Comparison of ENCODE assay signal across 1 cellular context in genomic region chr3:54278960-54279359, GRCh38.
TF ChIP-seq lines count a peak whose summit lies in the region.

No MANE protein-coding gene starts in this region.

TF ChIP-seq in HCT116, 20 proteins besides CTCF, POLR2A, EP300 and RAD21 (continued from another document):
- no peak for TF ChIP-seq EZH2 (IDR thresholded peaks at IDR 0.05)
- peak; percentile 42; the same call in 1 of the 2 replicates for TF ChIP-seq JUND (IDR thresholded peaks at IDR 0.05)
- TF ChIP-seq FOSL1 (IDR thresholded peaks at IDR 0.05; ENCODE audit: low read depth) = peak; percentile 41; the same call in 1 of the 2 replicates
- TF ChIP-seq CEBPB (IDR thresholded peaks at IDR 0.05; ENCODE audit: low read depth) = no peak
- TF ChIP-seq ZFX (IDR thresholded peaks at IDR 0.05) = no peak
- no peak for TF ChIP-seq YY1 (IDR thresholded peaks at IDR 0.05; ENCODE audit: extremely low read depth, insufficient replicate concordance, low read depth, low read length)
- TF ChIP-seq POLR2AphosphoS5 (IDR thresholded peaks at IDR 0.05; ENCODE audit: low read depth, low read length) = no peak
- TF ChIP-seq SRF (IDR thresholded peaks at IDR 0.05; ENCODE audit: low read depth) = peak; percentile 49; the same call in 1 of the 2 replicates
- no peak for TF ChIP-seq ELF1 (IDR thresholded peaks at IDR 0.05; ENCODE audit: borderline replicate concordance, low read depth)
- no peak for TF ChIP-seq SIN3A (IDR thresholded peaks at IDR 0.05; ENCODE audit: low read depth)
- TF ChIP-seq SP1 (IDR thresholded peaks at IDR 0.05; ENCODE audit: low read depth) = 0 out of 2 replicates have a peak, but pooled peaks have one; percentile 17
- TF ChIP-seq EGR1 (IDR thresholded peaks at IDR 0.05; ENCODE audit: low read depth) = no peak
- TF ChIP-seq EZH2phosphoT487 (IDR thresholded peaks at IDR 0.05; ENCODE audit: borderline replicate concordance) = no peak
- no peak for TF ChIP-seq MAX (IDR thresholded peaks at IDR 0.05)
- no peak for TF ChIP-seq ZNF274 (IDR thresholded peaks at IDR 0.05; ENCODE audit: low read depth, low read length)
- no peak for TF ChIP-seq REST (IDR thresholded peaks at IDR 0.05; ENCODE audit: low read depth)
- TF ChIP-seq TCF7L2 (IDR thresholded peaks at IDR 0.05; ENCODE audit: borderline replicate concordance, extremely low read depth, insufficient read depth, insufficient read length) = no peak
TF ChIP-seq in HCT116: peak in this region for 4.
